Comparison of ENCODE assay signal across 8 cellular contexts in the genomic region with DNA sequence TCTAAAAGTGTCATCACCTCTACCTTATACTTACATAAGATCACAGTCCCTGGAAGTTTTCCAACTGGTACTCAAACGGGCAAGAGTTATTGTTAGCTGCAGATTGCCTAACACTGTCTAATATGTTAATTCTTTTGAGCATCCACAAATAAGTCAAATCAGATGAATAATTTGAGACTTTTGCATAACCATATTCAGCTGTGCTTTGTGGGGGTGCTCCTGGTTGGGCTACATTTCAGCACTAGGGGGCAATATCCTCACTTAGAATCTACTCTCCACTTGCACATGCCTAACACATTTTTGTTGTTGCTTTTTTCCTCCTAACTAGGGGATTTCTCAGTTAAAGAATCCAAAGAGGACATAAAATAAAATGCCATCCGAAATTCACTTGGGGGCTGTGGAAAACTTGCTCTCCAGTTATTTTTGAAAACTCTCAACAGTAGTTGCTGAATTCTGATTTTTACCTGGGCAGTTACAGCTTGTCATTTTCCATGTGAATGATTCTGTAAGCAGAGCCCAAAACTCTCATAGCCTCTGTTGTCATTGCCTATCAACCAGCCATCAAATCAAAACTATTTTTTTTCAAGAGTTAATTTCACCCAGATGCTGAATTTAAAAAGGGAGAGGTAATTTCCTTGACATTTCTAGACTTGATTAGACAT.
A peak's percentile ranks its signal among the peaks of the same experiment; 100 is the strongest.
DNase-seq lines count a peak whose midpoint lies in the region; ATAC-seq, FAIRE-seq and TF ChIP-seq lines count a peak whose summit lies in the region.

No MANE protein-coding gene starts in this region.

- FAIRE-seq in RCC 7860 (lab: Jason Lieb, UNC) = peak; percentile 60

- intact Hi-C loops in left colon (cut with DNase I, micrococcal nuclease) (loop anchor here in 1 of 2 donors (5.0 kb wide), 1 partner anchor 149 kb away; no protein-coding TSS in a partner anchor), thyroid gland (cut with DNase I) (no loop called here)

- DNase-seq in activated CD8-positive, alpha-beta memory T cell treated with anti-CD3 and anti-CD28 coated beads, Interleukin-2, amount 50 U/mL, for 4 hours = peak; percentile 15
- no peak for DNase-seq in activated CD8-positive, alpha-beta memory T cell treated with anti-CD3 and anti-CD28 coated beads for 24 hours
- peak; percentile 37 for DNase-seq in RCC 7860 (ENCODE audit: low spot score)
- peak; percentile 8 for DNase-seq in brain pericyte (ENCODE audit: low read depth, low spot score)
- DNase-seq in left colon = peak in 1 of 2 donors; percentile 16
- peak in 1 of 2 donors; percentile 1 for DNase-seq in thyroid gland

- WGBS in thyroid gland, 2 donors = 3 to 4% methylated on average over 2 of the region's 2 CpGs

- TF ChIP-seq POLR2A in thyroid gland (IDR thresholded peaks at IDR 0.05) = no peak

- H3K4me3 ChIP-seq in thyroid gland (replicated peaks in 1 of 3) = no peak overlapping the region

- ATAC-seq in GM21360 (IDR thresholded peaks at IDR 0.05; ENCODE audit: unreplicated experiment) (peak; percentile 89), HG03565 (IDR thresholded peaks at IDR 0.05; ENCODE audit: unreplicated experiment) (peak; percentile 79), left colon (peak; percentile 88)

- TF ChIP-seq CTCF in thyroid gland (IDR thresholded peaks at IDR 0.05) = peak in 4 of 6 experiments; percentile 24 to 53 (median 38)

- H3K4me1 ChIP-seq in thyroid gland = peaks cover 0 to 7% of the 10 kb centered on the region in 2 donors

- no peaks in the 10 kb centered on the region for H3K36me3 ChIP-seq in thyroid gland

- H3K9me3 ChIP-seq in thyroid gland = no peaks in the 10 kb centered on the region

- no peak overlapping the region for H3K27ac ChIP-seq in thyroid gland

- no peaks in the 10 kb centered on the region for H3K27me3 ChIP-seq in thyroid gland
